Comparison of ENCODE assay signal across 25 cellular contexts in genomic region chr20:2220298-2220697, GRCh38.
"Had no signal": no experiment of that assay in that cellular context is flagged by ENCODE, and none has a peak within 500 bp of the region (broad histone marks: within the 10 kb centered on the region; RNA-seq: fewer than 3 reads in every experiment).

No MANE protein-coding gene starts in this region.

- DNase-seq: colonic mucosa; cortex of kidney; dermis blood vessel endothelial cell; dorsolateral prefrontal cortex; effector CD4-positive, alpha-beta T cell; effector CD8-positive, alpha-beta T cell; effector memory CD4-positive, alpha-beta T cell; effector memory CD8-positive, alpha-beta T cell; endodermal cell; erythroblast; esophagus squamous epithelium; foreskin fibroblast; foreskin keratinocyte; foreskin melanocyte; gastrocnemius medialis; head of caudate nucleus; heart left ventricle; heart right ventricle had no signal

- H3K4me2 ChIP-seq: hepatocyte had no signal

- H3K27me3 Mint-ChIP-seq: dendritic cell treated with granulocyte-macrophage colony-stimulating factor and Interleukin-4, amounts not matched to agents 40 ng/mL and 50 ng/mL, for 4 days had no signal

- H2AFZ ChIP-seq: hepatocyte had no signal

- H3K27ac Mint-ChIP-seq: dendritic cell treated with granulocyte-macrophage colony-stimulating factor and Interleukin-4, amounts not matched to agents 40 ng/mL and 50 ng/mL, for 4 days; effector memory CD8-positive, alpha-beta T cell; endodermal cell had no signal

- H3K4me3 Mint-ChIP-seq: dendritic cell treated with granulocyte-macrophage colony-stimulating factor and Interleukin-4, amounts not matched to agents 40 ng/mL and 50 ng/mL, for 4 days; effector memory CD8-positive, alpha-beta T cell; endodermal cell had no signal

- H3K79me2 ChIP-seq: hepatocyte had no signal

- H3K27ac ChIP-seq: colonic mucosa, coronary artery, dorsolateral prefrontal cortex, epithelial cell of prostate, esophagus muscularis mucosa, foreskin keratinocyte, gastrocnemius medialis, gastroesophageal sphincter, heart left ventricle, heart right ventricle, hepatocyte had no signal

- H3K27me3 ChIP-seq: colonic mucosa, dorsolateral prefrontal cortex, esophagus squamous epithelium, foreskin keratinocyte, gastrocnemius medialis, hepatocyte had no signal

- H3K4me1 Mint-ChIP-seq: endodermal cell had no signal

- H3K9me3 ChIP-seq: colonic mucosa, esophagus squamous epithelium, gastrocnemius medialis had no signal

- ATAC-seq: effector memory CD8-positive, alpha-beta T cell; esophagus mucosa; foreskin keratinocyte; gastrocnemius medialis; gastroesophageal sphincter; heart left ventricle; heart right ventricle had no signal

- H3K4me1 ChIP-seq: colonic mucosa, esophagus muscularis mucosa, foreskin keratinocyte, gastrocnemius medialis, gastroesophageal sphincter had no signal

- H3K4me3 ChIP-seq: colonic mucosa, coronary artery, dorsolateral prefrontal cortex, esophagus muscularis mucosa, esophagus squamous epithelium, gastrocnemius medialis, gastroesophageal sphincter, heart left ventricle, heart right ventricle, hepatocyte had no signal

- H3K36me3 ChIP-seq: colonic mucosa, esophagus muscularis mucosa, esophagus squamous epithelium, gastrocnemius medialis, gastroesophageal sphincter, heart left ventricle, heart right ventricle had no signal
